Comparison of ENCODE assay signal across 19 cellular contexts in genomic region chr18:57891707-57892391, GRCh38.
"Had no signal": no experiment of that assay in that cellular context is flagged by ENCODE, and none has a peak within 500 bp of the region (broad histone marks: within the 10 kb centered on the region; RNA-seq: fewer than 3 reads in every experiment).

No MANE protein-coding gene starts in this region.

- H3K4me1 ChIP-seq: gastrocnemius medialis, heart right ventricle, tibial nerve had no signal

- H3K9me3 ChIP-seq: gastrocnemius medialis had no signal

- H3K4me3 Mint-ChIP-seq: activated CD4-positive, alpha-beta memory T cell treated with anti-CD3 and anti-CD28 coated beads, Interleukin-2, amount 10 ng/mL, durations not matched to agents 7 days and 5 days; activated T-helper 17 cell treated with anti-CD3 and anti-CD28 coated beads, Interleukin-2, amount 50 U/mL, for 72 hours; nephron progenitor cell; stimulated activated naive CD8-positive, alpha-beta T cell treated with anti-CD3 and anti-CD28 coated beads, Interleukin-15, Interleukin-2, amounts not matched to agents 100 ng/mL and 50 ng/mL, for 24 hours; WTC11 had no signal

- ATAC-seq: gastrocnemius medialis, heart right ventricle, left ventricle myocardium superior, right cardiac atrium, WTC11 had no signal

- FAIRE-seq: endometrium, urothelium cell line had no signal

- H3K27me3 ChIP-seq: gastrocnemius medialis, heart right ventricle, tibial nerve had no signal

- H3K4me3 ChIP-seq: coronary artery, gastrocnemius medialis, heart right ventricle, skin epidermis, tibial nerve had no signal

- H3K9me3 Mint-ChIP-seq: activated CD4-positive, alpha-beta memory T cell treated with anti-CD3 and anti-CD28 coated beads, Interleukin-2, amount 10 ng/mL, durations not matched to agents 7 days and 5 days; stimulated activated naive CD8-positive, alpha-beta T cell treated with anti-CD3 and anti-CD28 coated beads, Interleukin-15, Interleukin-2, amounts not matched to agents 100 ng/mL and 50 ng/mL, for 24 hours had no signal

- H3K27ac Mint-ChIP-seq: activated CD4-positive, alpha-beta memory T cell treated with anti-CD3 and anti-CD28 coated beads, Interleukin-2, amount 10 ng/mL, durations not matched to agents 7 days and 5 days; activated T-helper 17 cell treated with anti-CD3 and anti-CD28 coated beads, Interleukin-2, amount 50 U/mL, for 72 hours; nephron progenitor cell; stimulated activated naive CD8-positive, alpha-beta T cell treated with anti-CD3 and anti-CD28 coated beads, Interleukin-15, Interleukin-2, amounts not matched to agents 100 ng/mL and 50 ng/mL, for 24 hours; WTC11 had no signal

- H3K27ac ChIP-seq: coronary artery, gastrocnemius medialis, heart right ventricle, skin epidermis, tibial nerve had no signal

- H3K36me3 ChIP-seq: gastrocnemius medialis, heart right ventricle, tibial nerve had no signal

- H3K27me3 Mint-ChIP-seq: activated CD4-positive, alpha-beta memory T cell treated with anti-CD3 and anti-CD28 coated beads, Interleukin-2, amount 10 ng/mL, durations not matched to agents 7 days and 5 days; stimulated activated naive CD8-positive, alpha-beta T cell treated with anti-CD3 and anti-CD28 coated beads, Interleukin-15, Interleukin-2, amounts not matched to agents 100 ng/mL and 50 ng/mL, for 24 hours had no signal

- H3K4me1 Mint-ChIP-seq: activated CD4-positive, alpha-beta memory T cell treated with anti-CD3 and anti-CD28 coated beads, Interleukin-2, amount 10 ng/mL, durations not matched to agents 7 days and 5 days; activated T-helper 17 cell treated with anti-CD3 and anti-CD28 coated beads, Interleukin-2, amount 50 U/mL, for 72 hours; nephron progenitor cell; WTC11 had no signal

- DNase-seq: activated CD4-positive, alpha-beta memory T cell treated with anti-CD3 and anti-CD28 coated beads, Interleukin-2, amount 10 ng/mL, durations not matched to agents 7 days and 5 days; activated CD4-positive, alpha-beta T cell treated with anti-CD3 and anti-CD28 coated beads for 48 hours; activated naive CD4-positive, alpha-beta T cell treated with Interleukin-2 at 50 U/mL for 16 hours; activated T-cell treated with anti-CD3 and anti-CD28 coated beads, Interleukin-2, amount 50 U/mL, for 1 hour; anterior cingulate cortex; gastrocnemius medialis; heart right ventricle; left ventricle myocardium superior; nephron progenitor cell; nucleus accumbens; right cardiac atrium had no signal
